Comparison of ENCODE assay signal across 15 cellular contexts in genomic region chr1:96955307-96956012, GRCh38.
DNase-seq lines count a peak whose midpoint lies in the region; ATAC-seq lines count a peak whose summit lies in the region.
"Had no signal": no experiment of that assay in that cellular context is flagged by ENCODE, and none has a peak within 500 bp of the region (broad histone marks: within the 10 kb centered on the region; RNA-seq: fewer than 3 reads in every experiment).

No MANE protein-coding gene starts in this region.

- H3K4me1 Mint-ChIP-seq in immature natural killer cell, result no peaks in the 10 kb centered on the region
- H3K4me1 Mint-ChIP-seq: CD14-positive monocyte; CD4-positive, alpha-beta memory T cell had no signal

- H3K27me3 Mint-ChIP-seq in immature natural killer cell (ENCODE audit: low read depth in 3 of 3), result peaks cover 0 to 3% (median 2%) of the 10 kb centered on the region in 3 donors

- ATAC-seq in GM18861 (IDR thresholded peaks at IDR 0.05; ENCODE audit: unreplicated experiment) (peak; percentile 59), GM18909 (IDR thresholded peaks at IDR 0.05; ENCODE audit: poor library complexity, unreplicated experiment) (peak; percentile 66), HG02981 (IDR thresholded peaks at IDR 0.05; ENCODE audit: unreplicated experiment) (peak; percentile 49), esophagus mucosa (no peak), HG03039 (IDR thresholded peaks at IDR 0.05; ENCODE audit: unreplicated experiment) (no peak)

- no peak overlapping the region for H3K27ac Mint-ChIP-seq in immature natural killer cell
- H3K27ac Mint-ChIP-seq: CD4-positive, alpha-beta memory T cell had no signal

- H3K4me3 Mint-ChIP-seq in immature natural killer cell, result no peak overlapping the region
- H3K4me3 Mint-ChIP-seq: CD14-positive monocyte; CD4-positive, alpha-beta memory T cell had no signal

- H3K9me3 Mint-ChIP-seq in immature natural killer cell, result peaks cover 0 to 2% (median 0%) of the 10 kb centered on the region in 6 donors
- H3K9me3 Mint-ChIP-seq: CD4-positive, alpha-beta memory T cell had no signal

- no peaks in the 10 kb centered on the region for H3K36me3 Mint-ChIP-seq in immature natural killer cell
- H3K36me3 Mint-ChIP-seq: CD14-positive monocyte; CD4-positive, alpha-beta memory T cell had no signal

- DNase-seq in retina (peak; percentile 13), immature natural killer cell (no peak)
- DNase-seq: 8988T; CD4-positive, alpha-beta memory T cell; DMS153; DMS79; GDM1; GOT3; H7 had no signal

Comparison
In these comparisons a context has a peak if more than half of its experiments do, and no peak if none do; other contexts are left out.
1. ATAC-seq: peak in GM18861 (single experiment), GM18909 (single experiment) and HG02981 (single experiment); none in esophagus mucosa (single experiment) and HG03039 (single experiment).